1 cellular context compared by ENCODE assay signal in genomic region chr17:46983782-46984181, GRCh38.
TF ChIP-seq lines count a peak whose summit lies in the region.

No MANE protein-coding gene starts in this region.

TF ChIP-seq in H1, 55 proteins besides CTCF, POLR2A, EP300 and RAD21:
- TF ChIP-seq ZNF274 (IDR thresholded peaks at IDR 0.05; ENCODE audit: borderline replicate concordance, extremely low read depth, low read length) (no peak), MAX (IDR thresholded peaks at IDR 0.05) (peak; percentile 85), CREB1 (IDR thresholded peaks at IDR 0.05) (peak; percentile 36; the same call in 1 of the 2 replicates), RNF2 (IDR thresholded peaks at IDR 0.05; ENCODE audit: borderline replicate concordance, low read depth, low read length, missing control alignments, poor library complexity, severe bottlenecking) (no peak), FOSL1 (IDR thresholded peaks at IDR 0.05; ENCODE audit: insufficient read depth, low read depth, low read length) (no peak), YY1 (IDR thresholded peaks at IDR 0.05; ENCODE audit: low read depth, low read length) (peak; percentile 48; the same call in 1 of the 2 replicates), BRCA1 (IDR thresholded peaks at IDR 0.05; ENCODE audit: low read depth, low read length) (no peak), E2F6 (IDR thresholded peaks at IDR 0.05) (peak; percentile 62), JUN (IDR thresholded peaks at IDR 0.05; ENCODE audit: low read depth, low read length) (no peak), SIN3A (conservative IDR thresholded peaks at IDR 0.05 in 1 of 2, IDR thresholded peaks at IDR 0.05 in 1 of 2; ENCODE audit: low read depth in 1 of 2, low read length in 2 of 2) (peak; percentile 60 to 74; a peak in 2 of 4 replicates), TEAD4 (IDR thresholded peaks at IDR 0.05; ENCODE audit: low read depth, low read length) (no peak), EGR1 (IDR thresholded peaks at IDR 0.05; ENCODE audit: borderline replicate concordance, low read depth, low read length) (no peak)
